Comparison of ENCODE assay signal across 14 cellular contexts in genomic region chr9:113522419-113522818, GRCh38. TPM values are rescaled to one million over a fixed set of nuclear protein-coding genes. Genes with fewer than 3 reads are reported as not detected.
DNase-seq lines count a peak whose midpoint lies in the region; ATAC-seq and TF ChIP-seq lines count a peak whose summit lies in the region.
"Had no signal": no experiment of that assay in that cellular context is flagged by ENCODE, and none has a peak within 500 bp of the region (broad histone marks: within the 10 kb centered on the region; RNA-seq: fewer than 3 reads in every experiment).

No MANE protein-coding gene starts in this region.

- no peaks in the 10 kb centered on the region for H3K9me3 ChIP-seq in vagina
- H3K9me3 ChIP-seq: prostate gland had no signal

- no peaks in the 10 kb centered on the region for H3K9me3 Mint-ChIP-seq in activated naive CD8-positive, alpha-beta T cell treated with anti-CD3 and anti-CD28 coated beads, Interleukin-2, amount 50 U/mL, for 24 hours
- H3K9me3 Mint-ChIP-seq in naive B cell = no peaks in the 10 kb centered on the region
- H3K9me3 Mint-ChIP-seq: activated naive CD4-positive, alpha-beta T cell treated with anti-CD3 and anti-CD28 coated beads, Interleukin-2, amount 10 ng/mL, durations not matched to agents 7 days and 5 days; type B pancreatic cell had no signal

- TF ChIP-seq POLR2A in vagina (IDR thresholded peaks at IDR 0.05) = no peak

- no peak for ATAC-seq in Right ventricle myocardium inferior
- ATAC-seq in left cardiac atrium = no peak
- no peak for ATAC-seq in activated naive CD8-positive, alpha-beta T cell treated with anti-CD3 and anti-CD28 coated beads, Interleukin-2, amount 50 U/mL, for 24 hours
- ATAC-seq in naive B cell (ENCODE audit: low read depth in 2 of 2) = no peak
- ATAC-seq in HG02840 (IDR thresholded peaks at IDR 0.05; ENCODE audit: low FRiP score, unreplicated experiment) = no peak
- no peak for ATAC-seq in HG03571 (IDR thresholded peaks at IDR 0.05; ENCODE audit: unreplicated experiment)

- H3K4me3 ChIP-seq in vagina = no peak overlapping the region
- H3K4me3 ChIP-seq: prostate gland had no signal

- intact Hi-C loops in Right ventricle myocardium inferior (cut with DNase I) = loop anchor here (2.0 to 5.0 kb wide), 2 partner anchors 35 to 66 kb away; no protein-coding TSS in a partner anchor
- intact Hi-C loops in left cardiac atrium (cut with DNase I) = no loop called here
- intact Hi-C loops in vagina (cut with DNase I) = no loop called here

- no peak for TF ChIP-seq CTCF in vagina (IDR thresholded peaks at IDR 0.05)

- no peaks in the 10 kb centered on the region for H3K36me3 ChIP-seq in vagina
- H3K36me3 ChIP-seq: prostate gland had no signal

- H3K27ac ChIP-seq in vagina = peak overlapping the region; percentile 66

- peaks cover 97% of the 10 kb centered on the region for H3K4me1 Mint-ChIP-seq in activated naive CD8-positive, alpha-beta T cell treated with anti-CD3 and anti-CD28 coated beads, Interleukin-2, amount 50 U/mL, for 24 hours
- H3K4me1 Mint-ChIP-seq in naive B cell = peaks cover 26 to 34% (median 28%) of the 10 kb centered on the region in 3 donors

- peak overlapping the region; percentile 91 for H3K27ac Mint-ChIP-seq in activated naive CD8-positive, alpha-beta T cell treated with anti-CD3 and anti-CD28 coated beads, Interleukin-2, amount 50 U/mL, for 24 hours
- H3K27ac Mint-ChIP-seq in naive B cell = peak overlapping the region in 1 of 6 donors; percentile 56
- H3K27ac Mint-ChIP-seq: type B pancreatic cell had no signal

- peaks cover 64% of the 10 kb centered on the region for H3K36me3 Mint-ChIP-seq in activated naive CD8-positive, alpha-beta T cell treated with anti-CD3 and anti-CD28 coated beads, Interleukin-2, amount 50 U/mL, for 24 hours (ENCODE audit: low read depth)
- no peaks in the 10 kb centered on the region for H3K36me3 Mint-ChIP-seq in naive B cell
- H3K36me3 Mint-ChIP-seq: type B pancreatic cell had no signal

- H3K4me3 Mint-ChIP-seq in activated naive CD8-positive, alpha-beta T cell treated with anti-CD3 and anti-CD28 coated beads, Interleukin-2, amount 50 U/mL, for 24 hours = peak overlapping the region; percentile 71
- peak overlapping the region in 5 of 8 donors; percentile 12 to 82 (median 40) for H3K4me3 Mint-ChIP-seq in naive B cell
- H3K4me3 Mint-ChIP-seq: activated naive CD4-positive, alpha-beta T cell treated with anti-CD3 and anti-CD28 coated beads, Interleukin-2, amount 10 ng/mL, durations not matched to agents 7 days and 5 days; type B pancreatic cell had no signal

- no peaks in the 10 kb centered on the region for H3K27me3 ChIP-seq in vagina

- peaks cover 2% of the 10 kb centered on the region for H3K27me3 Mint-ChIP-seq in activated naive CD8-positive, alpha-beta T cell treated with anti-CD3 and anti-CD28 coated beads, Interleukin-2, amount 50 U/mL, for 24 hours
- H3K27me3 Mint-ChIP-seq in naive B cell = no peaks in the 10 kb centered on the region
- H3K27me3 Mint-ChIP-seq: activated naive CD4-positive, alpha-beta T cell treated with anti-CD3 and anti-CD28 coated beads, Interleukin-2, amount 10 ng/mL, durations not matched to agents 7 days and 5 days; type B pancreatic cell had no signal

- peaks cover 61% of the 10 kb centered on the region for H3K4me1 ChIP-seq in vagina

- DNase-seq in Right ventricle myocardium inferior (ENCODE audit: missing footprints) (peak; percentile 11), left cardiac atrium (no peak), naive B cell (no peak), vagina (ENCODE audit: extremely low spot score in 2 of 2) (no peak), GDM1 (lab: John Stamatoyannopoulos, UW) (no peak)
- no peak for DNase-seq in activated naive CD8-positive, alpha-beta T cell treated with anti-CD3 and anti-CD28 coated beads, Interleukin-2, amount 50 U/mL, for 24 hours
- DNase-seq: activated naive CD4-positive, alpha-beta T cell treated with anti-CD3 and anti-CD28 coated beads, Interleukin-2, amount 10 ng/mL, durations not matched to agents 7 days and 5 days; cortex of kidney; NCI-H1092; SIG-M5 had no signal

RNA-seq across cellular contexts. Expression of gene RGS3, which starts 58.9 kb away (rescaled TPM):
- total RNA-seq in Right ventricle myocardium inferior (139 TPM), left cardiac atrium (100 to 1,000 TPM; 124 to 131 TPM), vagina (27.0 TPM)
- polyA plus RNA-seq in naive B cell (ENCODE audit: low read depth in 6 of 6) = 10 to 100 TPM in 1 of 6 donors, 1 to 10 TPM in 5; 3.8 to 13.8 (median 5.8) TPM
